8 cellular contexts compared by ENCODE assay signal in genomic region chr1:8097077-8097799, GRCh38.
DNase-seq lines count a peak whose midpoint lies in the region; ATAC-seq, FAIRE-seq and TF ChIP-seq lines count a peak whose summit lies in the region.

No MANE protein-coding gene starts in this region.

- intact Hi-C loops in CD14-positive monocyte (cut with micrococcal nuclease) = loop anchor here in 1 of 2 donors (5.0 kb wide), 2 partner anchors 45 to 130 kb away; no protein-coding TSS in a partner anchor
- intact Hi-C loops in GM12878 (cut with micrococcal nuclease; ENCODE audit: unreplicated experiment) = loop anchor here (1.0 kb wide), 1 partner anchor 72 kb away; no protein-coding TSS in a partner anchor

- BruUV-seq in GM12878 (replicated peaks; lab: Mats Ljungman, UMichigan) = no TSS peak

- peaks cover 5% of the 10 kb centered on the region; the same call in 1 of the 2 replicates for H3K4me1 ChIP-seq in GM12878 (ENCODE audit: control insufficient read depth, insufficient read depth, low read length)
- peaks cover 27 to 40% of the 10 kb centered on the region in 2 donors for H3K4me1 ChIP-seq in mucosa of rectum (ENCODE audit: control insufficient read depth in 2 of 2, insufficient read depth in 2 of 2, low read length in 2 of 2)

- H3K27me3 ChIP-seq in GM12878 (replicated peaks in 1 of 2; ENCODE audit: control insufficient read depth in 2 of 2, insufficient read depth in 2 of 2, low read length in 1 of 2) (no peaks in the 10 kb centered on the region), mucosa of rectum (ENCODE audit: control insufficient read depth in 2 of 2, insufficient read depth in 2 of 2, low read length in 2 of 2) (no peaks in the 10 kb centered on the region)

- RAD21 ChIA-PET in GM12878 (lab: Charles Lee; ENCODE audit: unreplicated experiment) = interaction anchor here (1.0 to 1.9 kb wide), 6 partner anchors 11 to 82 kb away, joined by 3 to 22 read pairs (median 3); no protein-coding TSS in a partner anchor

- peaks cover 0 to 2% (median 0%) of the 10 kb centered on the region in 7 donors for H3K9me3 Mint-ChIP-seq in CD14-positive monocyte

- H3K36me3 ChIP-seq in GM12878 (ENCODE audit: control insufficient read depth in 2 of 2, insufficient read depth in 2 of 2, low read length in 1 of 2) (no peaks in the 10 kb centered on the region), mucosa of rectum (ENCODE audit: control insufficient read depth in 2 of 2, insufficient read depth in 2 of 2, low read length in 2 of 2) (no peaks in the 10 kb centered on the region)

- H2AFZ ChIP-seq in GM12878 (ENCODE audit: control insufficient read depth, low read depth, low read length) = peak overlapping the region; percentile 45

- peak overlapping the region; percentile 67 for H3K9ac ChIP-seq in GM12878 (ENCODE audit: control insufficient read depth, insufficient read depth, low read length)
- H3K9ac ChIP-seq in mucosa of rectum (ENCODE audit: low read depth in 1 of 2, low read length in 2 of 2) = peak overlapping the region; percentile 25 to 38

- H3K27me3 Mint-ChIP-seq in CD14-positive monocyte (ENCODE audit: low read depth in 3 of 3) = peaks cover 0 to 15% (median 3%) of the 10 kb centered on the region in 3 donors

- in situ Hi-C loops in GM12878 (cut with MboI) = no loop called here

- ATAC-seq in GM18867 (IDR thresholded peaks at IDR 0.05; ENCODE audit: unreplicated experiment) (peak; percentile 80), HG03045 (IDR thresholded peaks at IDR 0.05; ENCODE audit: unreplicated experiment) (peak; percentile 80), GM12878 (peak; percentile 97)

- SMC1A ChIA-PET in GM12878 (lab: Charles Lee; ENCODE audit: uncharacterized antibody, unreplicated experiment) = interaction anchor here (0.7 to 2.7 kb wide), 12 partner anchors 13 to 186 kb away, joined by 3 to 14 read pairs (median 3); no protein-coding TSS in a partner anchor

- H3K4me3 ChIP-seq in GM12878 (peak overlapping the region; percentile 55), mucosa of rectum (ENCODE audit: low read length in 2 of 2) (peak overlapping the region in 1 of 2 donors; percentile 34)

- CTCF ChIA-PET in GM12878 (lab: Yijun Ruan, JAX) = interaction anchor here (0.7 to 1.0 kb wide), 5 partner anchors 9 to 121 kb away, joined by 3 to 4 read pairs (median 3); no protein-coding TSS in a partner anchor

- no peaks in the 10 kb centered on the region for H3K79me2 ChIP-seq in GM12878 (ENCODE audit: control insufficient read depth, insufficient read depth, low read length)

- POLR2A ChIA-PET in GM12878 (lab: Charles Lee) = interaction anchor here (0.5 to 1.8 kb wide), 5 partner anchors 9 to 973 kb away, joined by 3 to 13 read pairs (median 5); no protein-coding TSS in a partner anchor

- TF ChIP-seq CTCF in CD14-positive monocyte (IDR thresholded peaks at IDR 0.05) (no peak), GM12878 (IDR thresholded peaks at IDR 0.05 in 2 of 3, conservative IDR thresholded peaks at IDR 0.05 in 1 of 3; ENCODE audit: control insufficient read depth in 2 of 3, extremely low read depth in 1 of 3, insufficient read depth in 1 of 3, low read depth in 3 of 3, low read length in 3 of 3) (no peak)

- under 1% methylated on average over 6 of the region's 6 CpGs for WGBS in GM12878 (ENCODE audit: insufficient coverage, insufficient replicate concordance, low lambda C conversion rate, missing lambda C conversion rate)

- no peaks in the 10 kb centered on the region for H3K9me3 ChIP-seq in GM12878 (replicated peaks; ENCODE audit: control insufficient read depth, insufficient read depth, low read length)
- H3K9me3 ChIP-seq in mucosa of rectum (ENCODE audit: control insufficient read depth in 2 of 2, low read length in 2 of 2) = no peaks in the 10 kb centered on the region

- DNase-seq in CD14-positive monocyte (ENCODE audit: low spot score) (peak; percentile 63), NCI-H446 treated with DMSO at 0.1 percent for 48 hours (lab: John Stamatoyannopoulos, UW) (peak; percentile 79), GM12878 (ENCODE audit: low read depth, low spot score) (peak; percentile 79), midbrain (lab: John Stamatoyannopoulos, UW) (no peak)
- no peak for DNase-seq in activated effector memory CD4-positive, alpha-beta T cell treated with anti-CD3 and anti-CD28 coated beads, Interleukin-2, amount 50 U/mL, for 16 hours

- no peak for TF ChIP-seq POLR2A in GM12878 (IDR thresholded peaks at IDR 0.05; ENCODE audit: low read depth, low read length)

- peaks cover 0 to 6% of the 10 kb centered on the region in 2 donors for H3K36me3 Mint-ChIP-seq in CD14-positive monocyte

- peak; percentile 84 for FAIRE-seq in GM12878 (lab: Jason Lieb, UNC)

- peaks cover 42% of the 10 kb centered on the region for H3K4me1 Mint-ChIP-seq in CD14-positive monocyte

- peak overlapping the region; percentile 87 to 97 (median 93) for H3K27ac Mint-ChIP-seq in CD14-positive monocyte

- H3K4me3 Mint-ChIP-seq in CD14-positive monocyte = peak overlapping the region in 1 of 2 donors; percentile 19

- H4K20me1 ChIP-seq in GM12878 (ENCODE audit: control insufficient read depth, insufficient read depth) = no peaks in the 10 kb centered on the region

- TF ChIP-seq RAD21 in GM12878 (IDR thresholded peaks at IDR 0.05; ENCODE audit: insufficient read depth, low read depth, low read length) = 0 out of 2 replicates have a peak, but pooled peaks have one; percentile 14

- H3K27ac ChIP-seq in GM12878 (ENCODE audit: control insufficient read depth, insufficient read depth) = peak overlapping the region; percentile 89
- peak overlapping the region; percentile 80 to 86 for H3K27ac ChIP-seq in mucosa of rectum (ENCODE audit: low read depth in 2 of 2, low read length in 2 of 2)

- H3K4me2 ChIP-seq in GM12878 (ENCODE audit: control insufficient read depth, insufficient read depth) = peak overlapping the region; percentile 74

- peak; percentile 51 to 73; a peak in 3 of 4 replicates for TF ChIP-seq EP300 in GM12878 (IDR thresholded peaks at IDR 0.05; ENCODE audit: borderline replicate concordance in 1 of 2, control insufficient read depth in 1 of 2, low read depth in 2 of 2, low read length in 2 of 2)

TF ChIP-seq in GM12878, 131 proteins besides CTCF, POLR2A, EP300 and RAD21 (continues in another document):
- peak; percentile 66 for TF ChIP-seq ATF7 (IDR thresholded peaks at IDR 0.05; ENCODE audit: low read depth)
- TF ChIP-seq, protein P1, sequence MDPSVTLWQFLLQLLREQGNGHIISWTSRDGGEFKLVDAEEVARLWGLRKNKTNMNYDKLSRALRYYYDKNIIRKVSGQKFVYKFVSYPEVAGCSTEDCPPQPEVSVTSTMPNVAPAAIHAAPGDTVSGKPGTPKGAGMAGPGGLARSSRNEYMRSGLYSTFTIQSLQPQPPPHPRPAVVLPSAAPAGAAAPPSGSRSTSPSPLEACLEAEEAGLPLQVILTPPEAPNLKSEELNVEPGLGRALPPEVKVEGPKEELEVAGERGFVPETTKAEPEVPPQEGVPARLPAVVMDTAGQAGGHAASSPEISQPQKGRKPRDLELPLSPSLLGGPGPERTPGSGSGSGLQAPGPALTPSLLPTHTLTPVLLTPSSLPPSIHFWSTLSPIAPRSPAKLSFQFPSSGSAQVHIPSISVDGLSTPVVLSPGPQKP (IDR thresholded peaks at IDR 0.05; ENCODE audit: low read depth, low read length) = peak; percentile 96
- TF ChIP-seq MXI1 (IDR thresholded peaks at IDR 0.05; ENCODE audit: low read depth, low read length) = no peak
- TF ChIP-seq TCF12 (IDR thresholded peaks at IDR 0.05; ENCODE audit: low read depth, low read length) = peak; percentile 80; the same call in 1 of the 2 replicates
- TF ChIP-seq MYC (IDR thresholded peaks at IDR 0.05; ENCODE audit: insufficient read depth, insufficient read length, insufficient replicate concordance, low read length, severe bottlenecking) = no peak
- TF ChIP-seq ATF2 (IDR thresholded peaks at IDR 0.05; ENCODE audit: low read length) = peak; percentile 75
- peak in 1 of 2 experiments; percentile 78; a peak in 2 of 4 replicates for TF ChIP-seq ETV6 (conservative IDR thresholded peaks at IDR 0.05 in 1 of 2, IDR thresholded peaks at IDR 0.05 in 1 of 2; ENCODE audit: borderline replicate concordance in 1 of 2, low read depth in 1 of 2)
- peak; percentile 57 for TF ChIP-seq PML (IDR thresholded peaks at IDR 0.05; ENCODE audit: low read length)
- TF ChIP-seq BMI1 (IDR thresholded peaks at IDR 0.05; ENCODE audit: borderline replicate concordance) = peak; percentile 14; the same call in 1 of the 2 replicates
- TF ChIP-seq SMAD1 (IDR thresholded peaks at IDR 0.05; ENCODE audit: low read depth, partially characterized antibody) = no peak
- TF ChIP-seq, protein P2, sequence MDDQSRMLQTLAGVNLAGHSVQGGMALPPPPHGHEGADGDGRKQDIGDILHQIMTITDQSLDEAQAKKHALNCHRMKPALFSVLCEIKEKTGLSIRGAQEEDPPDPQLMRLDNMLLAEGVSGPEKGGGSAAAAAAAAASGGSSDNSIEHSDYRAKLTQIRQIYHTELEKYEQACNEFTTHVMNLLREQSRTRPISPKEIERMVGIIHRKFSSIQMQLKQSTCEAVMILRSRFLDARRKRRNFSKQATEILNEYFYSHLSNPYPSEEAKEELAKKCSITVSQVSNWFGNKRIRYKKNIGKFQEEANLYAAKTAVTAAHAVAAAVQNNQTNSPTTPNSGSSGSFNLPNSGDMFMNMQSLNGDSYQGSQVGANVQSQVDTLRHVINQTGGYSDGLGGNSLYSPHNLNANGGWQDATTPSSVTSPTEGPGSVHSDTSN (IDR thresholded peaks at IDR 0.05; ENCODE audit: insufficient replicate concordance, low read depth, low read length) = peak; percentile 35
- TF ChIP-seq PKNOX1 (IDR thresholded peaks at IDR 0.05) = peak; percentile 88

Comparison
In these comparisons a context has a peak if more than half of its experiments do, and no peak if none do; other contexts are left out.
1. DNase-seq: peak in CD14-positive monocyte (single experiment), NCI-H446 treated with DMSO at 0.1 percent for 48 hours (single experiment) and GM12878 (single experiment); none in activated effector memory CD4-positive, alpha-beta T cell treated with anti-CD3 and anti-CD28 coated beads, Interleukin-2, amount 50 U/mL, for 16 hours (single experiment) and midbrain (single experiment).
2. Peak in every context shown above with its lines, with median percentiles within 50 percentile points of each other: ATAC-seq.